In genomic region chr3:148791296-148791695, GRCh38 we compare ENCODE assay signal across 18 cellular contexts. TPM values are rescaled to one million over a fixed set of nuclear protein-coding genes. Genes with fewer than 3 reads are reported as not detected.
DNase-seq lines count a peak whose midpoint lies in the region; ATAC-seq and TF ChIP-seq lines count a peak whose summit lies in the region.
"Had no signal": no experiment of that assay in that cellular context is flagged by ENCODE, and none has a peak within 500 bp of the region (broad histone marks: within the 10 kb centered on the region; RNA-seq: fewer than 3 reads in every experiment).

No MANE protein-coding gene starts in this region.

- no peaks in the 10 kb centered on the region for H3K27me3 Mint-ChIP-seq in stimulated activated naive CD8-positive, alpha-beta T cell treated with anti-CD3 and anti-CD28 coated beads, Interleukin-15, amount 100 ng/mL, for 72 hours
- H3K27me3 Mint-ChIP-seq: activated naive CD8-positive, alpha-beta T cell treated with anti-CD3 and anti-CD28 coated beads, Interleukin-2, amount 10 ng/mL, durations not matched to agents 7 days and 5 days had no signal

- H3K4me3 ChIP-seq in WERI-Rb-1 (ENCODE audit: low read depth, low read length) = no peak overlapping the region
- H3K4me3 ChIP-seq in spleen = no peak overlapping the region
- H3K4me3 ChIP-seq: lung had no signal

- no peaks in the 10 kb centered on the region for H3K27me3 ChIP-seq in WERI-Rb-1 (ENCODE audit: insufficient read depth, low read depth, severe bottlenecking)
- H3K27me3 ChIP-seq in spleen (replicated peaks in 1 of 7) = no peaks in the 10 kb centered on the region
- H3K27me3 ChIP-seq: neutrophil had no signal

- H3K27ac Mint-ChIP-seq in stimulated activated naive CD8-positive, alpha-beta T cell treated with anti-CD3 and anti-CD28 coated beads, Interleukin-15, amount 100 ng/mL, for 72 hours = no peak overlapping the region
- H3K27ac Mint-ChIP-seq: activated naive CD8-positive, alpha-beta T cell treated with anti-CD3 and anti-CD28 coated beads, Interleukin-2, amount 10 ng/mL, durations not matched to agents 7 days and 5 days had no signal

- H3K4me1 ChIP-seq in spleen = no peaks in the 10 kb centered on the region

- H3K4me1 Mint-ChIP-seq in stimulated activated naive CD8-positive, alpha-beta T cell treated with anti-CD3 and anti-CD28 coated beads, Interleukin-15, amount 100 ng/mL, for 72 hours = no peaks in the 10 kb centered on the region
- H3K4me1 Mint-ChIP-seq: activated naive CD8-positive, alpha-beta T cell treated with anti-CD3 and anti-CD28 coated beads, Interleukin-2, amount 10 ng/mL, durations not matched to agents 7 days and 5 days had no signal

- no peaks in the 10 kb centered on the region for H3K9me3 ChIP-seq in WERI-Rb-1 (ENCODE audit: severe bottlenecking)
- H3K9me3 ChIP-seq in spleen = peaks cover 0 to 2% (median 0%) of the 10 kb centered on the region in 8 donors
- H3K9me3 ChIP-seq: neutrophil had no signal

- H3K4me3 Mint-ChIP-seq in stimulated activated naive CD8-positive, alpha-beta T cell treated with anti-CD3 and anti-CD28 coated beads, Interleukin-15, amount 100 ng/mL, for 72 hours = no peak overlapping the region
- H3K4me3 Mint-ChIP-seq: activated naive CD8-positive, alpha-beta T cell treated with anti-CD3 and anti-CD28 coated beads, Interleukin-2, amount 10 ng/mL, durations not matched to agents 7 days and 5 days had no signal

- DNase-seq in LHCN-M2 (ENCODE audit: low read depth) (peak; percentile 92), WERI-Rb-1 (peak; percentile 57), globus pallidus (ENCODE audit: low spot score) (peak; percentile 87), retina (peak; percentile 70), NCI-H1417 (lab: John Stamatoyannopoulos, UW) (no peak), spleen (no peak)
- no peak for DNase-seq in stimulated activated naive CD8-positive, alpha-beta T cell treated with anti-CD3 and anti-CD28 coated beads, Interleukin-15, amount 100 ng/mL, for 72 hours
- DNase-seq: activated CD4-positive, alpha-beta T cell treated with anti-CD3 and anti-CD28 coated beads for 4 hours; activated naive CD8-positive, alpha-beta T cell treated with anti-CD3 and anti-CD28 coated beads, Interleukin-2, amount 10 ng/mL, durations not matched to agents 7 days and 5 days; IMR-90; NCI-H1048; stimulated activated CD4-positive, alpha-beta T cell treated with anti-CD3 and anti-CD28 coated beads, Interleukin-12 subunit alpha, Interleukin-12 subunit beta, amount 100 ng/mL, for 4 hours; T-helper 2 cell had no signal

- TF ChIP-seq POLR2A in spleen (IDR thresholded peaks at IDR 0.05) = no peak

- WGBS in spleen, 5 donors = 92 to 97% (median 94%) methylated on average over 4 of the region's 4 CpGs

- intact Hi-C loops in spleen (cut with DNase I; ENCODE audit: low total_unique reads) = no loop called here

- H3K9me3 Mint-ChIP-seq in stimulated activated naive CD8-positive, alpha-beta T cell treated with anti-CD3 and anti-CD28 coated beads, Interleukin-15, amount 100 ng/mL, for 72 hours = no peaks in the 10 kb centered on the region
- H3K9me3 Mint-ChIP-seq: activated naive CD8-positive, alpha-beta T cell treated with anti-CD3 and anti-CD28 coated beads, Interleukin-2, amount 10 ng/mL, durations not matched to agents 7 days and 5 days had no signal

- H3K36me3 ChIP-seq in WERI-Rb-1 = no peaks in the 10 kb centered on the region
- no peaks in the 10 kb centered on the region for H3K36me3 ChIP-seq in spleen
- H3K36me3 ChIP-seq: neutrophil had no signal

- ATAC-seq in GM19023 (IDR thresholded peaks at IDR 0.05; ENCODE audit: unreplicated experiment) = no peak
- ATAC-seq in stimulated activated naive CD8-positive, alpha-beta T cell treated with anti-CD3 and anti-CD28 coated beads, Interleukin-15, amount 100 ng/mL, for 72 hours = no peak
- ATAC-seq: Panc1 had no signal

- H3K27ac ChIP-seq in WERI-Rb-1 (no peak overlapping the region), spleen (no peak overlapping the region)
- H3K27ac ChIP-seq: neutrophil had no signal

- TF ChIP-seq CTCF in WERI-Rb-1 (IDR thresholded peaks at IDR 0.05; ENCODE audit: low read depth, low read length) = no peak
- no peak for TF ChIP-seq CTCF in spleen (IDR thresholded peaks at IDR 0.05 in 8 of 11, conservative IDR thresholded peaks at IDR 0.05 in 3 of 11)

RNA-seq across cellular contexts. Expression of gene CPB1, which starts 36.3 kb away (rescaled TPM):
- total RNA-seq in LHCN-M2 (2014; rRNA removed) = not detected in 2 replicates
- polyA plus RNA-seq in LHCN-M2 (2012) = 0.09 TPM
- 10 to 100 TPM; 11.1 to 58.4 (median 30.7) TPM for total RNA-seq in spleen
- polyA plus RNA-seq in spleen = 1 to 10 TPM in 2 of 3 donors, under 1 TPM in 1; 0.43 to 7.8 (median 3.1) TPM
- total RNA-seq: activated naive CD8-positive, alpha-beta T cell treated with anti-CD3 and anti-CD28 coated beads, Interleukin-2, amount 10 ng/mL, durations not matched to agents 7 days and 5 days; H4; IMR-90 had no signal
- polyA plus RNA-seq: IMR-90 had no signal

Comparison
In these comparisons a context has a peak if more than half of its experiments do, and no peak if none do; other contexts are left out.
1. DNase-seq: peak in LHCN-M2 (single experiment), WERI-Rb-1 (single experiment), globus pallidus (single experiment) and retina (single experiment); none in stimulated activated naive CD8-positive, alpha-beta T cell treated with anti-CD3 and anti-CD28 coated beads, Interleukin-15, amount 100 ng/mL, for 72 hours (0 of 2), NCI-H1417 (0 of 3) and spleen (single experiment).
2. RNA of gene CPB1, which starts 36.3 kb away (total RNA-seq): 11.1 to 58.4 TPM in spleen; not detected in LHCN-M2; every median in the first group is over 10 times any median in the second.